ENCODE assay signal across 8 cellular contexts in genomic region chr22:37166675-37167066, GRCh38. TPM values are rescaled to one million over a fixed set of nuclear protein-coding genes. Genes with fewer than 3 reads are reported as not detected.
DNase-seq lines count a peak whose midpoint lies in the region; ATAC-seq and TF ChIP-seq lines count a peak whose summit lies in the region.

No MANE protein-coding gene starts in this region.

- H3K36me3 Mint-ChIP-seq in CD4-positive, CD25-positive, alpha-beta regulatory T cell, result peaks cover 12% of the 10 kb centered on the region

- no peaks in the 10 kb centered on the region for H3K27me3 ChIP-seq in CD4-positive, CD25-positive, alpha-beta regulatory T cell (ENCODE audit: control insufficient read depth, insufficient read depth, low read length)
- H3K27me3 ChIP-seq in SJCRH30, result peaks cover 4% of the 10 kb centered on the region; the same call in 1 of the 2 replicates
- H3K27me3 ChIP-seq in ovary, result no peaks in the 10 kb centered on the region
- H3K27me3 ChIP-seq in testis, result no peaks in the 10 kb centered on the region

- peak; percentile 71 to 91 (median 85) for DNase-seq in CD4-positive, CD25-positive, alpha-beta regulatory T cell
- DNase-seq in HPDE6-E6E7 (ENCODE audit: extremely low spot score) (peak; percentile 77), SJCRH30 (peak; percentile 37 to 61), activated gamma-delta T cell (lab: John Stamatoyannopoulos, UW) (peak; percentile 52), foreskin melanocyte (peak; percentile 33), ovary (peak; percentile 76 to 88 (median 86)), testis (peak; percentile 90)

- H3K4me1 Mint-ChIP-seq in CD4-positive, CD25-positive, alpha-beta regulatory T cell, result peaks cover 14 to 98% (median 65%) of the 10 kb centered on the region in 4 donors

- peak overlapping the region; percentile 94 to 99 (median 98) for H3K27ac Mint-ChIP-seq in CD4-positive, CD25-positive, alpha-beta regulatory T cell

- H3K4me3 Mint-ChIP-seq in CD4-positive, CD25-positive, alpha-beta regulatory T cell, result peak overlapping the region; percentile 84 to 99 (median 97)

- H3K4me1 ChIP-seq in CD4-positive, CD25-positive, alpha-beta regulatory T cell (ENCODE audit: control insufficient read depth, insufficient read depth, low read length, poor library complexity, severe bottlenecking), result peaks cover 99% of the 10 kb centered on the region
- H3K4me1 ChIP-seq in SJCRH30 (no peaks in the 10 kb centered on the region), ovary (ENCODE audit: insufficient read depth) (no peaks in the 10 kb centered on the region), testis (peaks cover 6% of the 10 kb centered on the region)

- TF ChIP-seq POLR2A in ovary (IDR thresholded peaks at IDR 0.05), result peak; percentile 8
- no peak for TF ChIP-seq POLR2A in testis (IDR thresholded peaks at IDR 0.05)

- TF ChIP-seq CTCF in ovary (IDR thresholded peaks at IDR 0.05), result peak; percentile 70 to 90 (median 89)
- peak; percentile 88 to 91 (median 89) for TF ChIP-seq CTCF in testis (IDR thresholded peaks at IDR 0.05)

- intact Hi-C loops in ovary (cut with DNase I), result loop anchor here (2.0 to 10.0 kb wide), 4 partner anchors 30 to 88 kb away; no protein-coding TSS in a partner anchor
- intact Hi-C loops in testis (cut with DNase I; ENCODE audit: low total_unique reads), result no loop called here

- WGBS in ovary, 3 donors, result 12 to 17% (median 14%) methylated on average over 13 of the region's 13 CpGs
- 41 to 45% methylated on average over 12 to 13 of the region's 13 CpGs for WGBS in testis, 2 donors

- no peaks in the 10 kb centered on the region for H3K27me3 Mint-ChIP-seq in CD4-positive, CD25-positive, alpha-beta regulatory T cell

- peaks cover 0 to 2% (median 0%) of the 10 kb centered on the region in 7 donors for H3K9me3 Mint-ChIP-seq in CD4-positive, CD25-positive, alpha-beta regulatory T cell

- H3K4me3 ChIP-seq in CD4-positive, CD25-positive, alpha-beta regulatory T cell (ENCODE audit: low read depth, low read length), result peak overlapping the region; percentile 83
- no peak overlapping the region for H3K4me3 ChIP-seq in SJCRH30
- H3K4me3 ChIP-seq in ovary, result no peak overlapping the region
- no peak overlapping the region for H3K4me3 ChIP-seq in testis

- H3K9me3 ChIP-seq in CD4-positive, CD25-positive, alpha-beta regulatory T cell (ENCODE audit: control insufficient read depth in 2 of 2, low read length in 2 of 2), result no peaks in the 10 kb centered on the region
- H3K9me3 ChIP-seq in SJCRH30 (replicated peaks) (no peaks in the 10 kb centered on the region), ovary (no peaks in the 10 kb centered on the region), testis (no peaks in the 10 kb centered on the region)

- H3K27ac ChIP-seq in CD4-positive, CD25-positive, alpha-beta regulatory T cell (ENCODE audit: insufficient read depth, low read length, poor library complexity, severe bottlenecking), result peak overlapping the region; percentile 90
- no peak overlapping the region for H3K27ac ChIP-seq in SJCRH30
- H3K27ac ChIP-seq in ovary, result no peak overlapping the region
- H3K27ac ChIP-seq in testis, result no peak overlapping the region

- no peak for TF ChIP-seq EP300 in ovary (IDR thresholded peaks at IDR 0.05)

- ATAC-seq in CD4-positive, CD25-positive, alpha-beta regulatory T cell (ENCODE audit: low read depth in 2 of 2), result peak; percentile 50 to 54
- no peak for ATAC-seq in HG03460 (IDR thresholded peaks at IDR 0.05; ENCODE audit: unreplicated experiment)

- no peaks in the 10 kb centered on the region for H3K36me3 ChIP-seq in CD4-positive, CD25-positive, alpha-beta regulatory T cell (ENCODE audit: control insufficient read depth, insufficient read depth, low read length)
- H3K36me3 ChIP-seq in SJCRH30 (no peaks in the 10 kb centered on the region), ovary (no peaks in the 10 kb centered on the region), testis (ENCODE audit: low read depth, missing control alignments) (no peaks in the 10 kb centered on the region)

RNA-seq across cellular contexts. Expression of gene IL2RB, which starts 17.0 kb away (rescaled TPM):
- 197 TPM for total RNA-seq in CD4-positive, CD25-positive, alpha-beta regulatory T cell
- polyA plus RNA-seq in CD4-positive, CD25-positive, alpha-beta regulatory T cell, result 100 to 1,000 TPM; 160 to 189 (median 163) TPM
- 0.13 and 0.26 TPM in 2 replicates for total RNA-seq in SJCRH30 (2014; rRNA removed; shearing (Covaris generic))
- total RNA-seq in ovary, result 1 to 10 TPM in 4 of 7 donors, under 1 TPM in 2, not detected in 1; 0.34 to 4.1 (median 1.4) TPM
- 1 to 10 TPM in 1 of 2 donors, under 1 TPM in 1; 0.42 to 1.6 TPM for polyA plus RNA-seq in ovary
- 1 to 10 TPM in 1 of 2 donors, under 1 TPM in 1; 0.74 to 1.5 TPM for total RNA-seq in testis
- 2.9 TPM for polyA plus RNA-seq in testis (ENCODE audit: insufficient read depth, low read depth, low replicate concordance)

RNA-seq across cellular contexts. Expression of gene C1QTNF6, which starts 21.4 kb away (rescaled TPM):
- 13.6 TPM for total RNA-seq in CD4-positive, CD25-positive, alpha-beta regulatory T cell
- polyA plus RNA-seq in CD4-positive, CD25-positive, alpha-beta regulatory T cell, result 1 to 10 TPM; 1.6 to 2.4 (median 2.1) TPM
- total RNA-seq in SJCRH30 (2014; rRNA removed; shearing (Covaris generic)), result 0.08 TPM in 1 of 2 replicates, not detected in the other
- total RNA-seq in ovary (1 to 10 TPM; 4.0 to 7.7 (median 4.9) TPM), testis (10 to 100 TPM; 12.6 to 14.8 TPM)
- polyA plus RNA-seq in ovary (1 to 10 TPM; 6.7 to 8.5 TPM), testis (ENCODE audit: insufficient read depth, low read depth, low replicate concordance) (15.0 TPM)

RNA-seq across cellular contexts. Expression of gene SSTR3, which starts 45.6 kb away (rescaled TPM):
- 4.3 TPM for total RNA-seq in CD4-positive, CD25-positive, alpha-beta regulatory T cell
- 1 to 10 TPM; 2.5 to 4.4 (median 3.6) TPM for polyA plus RNA-seq in CD4-positive, CD25-positive, alpha-beta regulatory T cell
- not detected in 2 replicates for total RNA-seq in SJCRH30 (2014; rRNA removed; shearing (Covaris generic))
- total RNA-seq in ovary (1 to 10 TPM; 1.7 to 9.2 (median 5.0) TPM), testis (10 to 100 TPM; 40.1 to 54.4 TPM)
- polyA plus RNA-seq in ovary (1 to 10 TPM; 1.6 to 2.2 TPM), testis (ENCODE audit: insufficient read depth, low read depth, low replicate concordance) (26.8 TPM)

RNA-seq across cellular contexts. Expression of gene TMPRSS6, which starts 57.2 kb away (rescaled TPM):
- 1.5 TPM for total RNA-seq in CD4-positive, CD25-positive, alpha-beta regulatory T cell
- polyA plus RNA-seq in CD4-positive, CD25-positive, alpha-beta regulatory T cell, result under 1 TPM; 0.10 to 0.18 (median 0.14) TPM
- not detected in 2 replicates for total RNA-seq in SJCRH30 (2014; rRNA removed; shearing (Covaris generic))
- total RNA-seq in ovary (1 to 10 TPM in 1 of 7 donors, under 1 TPM in 1, not detected in 5; 0.33 to 2.4 TPM), testis (1 to 10 TPM; 1.5 to 3.4 TPM)
- polyA plus RNA-seq in ovary (under 1 TPM in 1 of 2 donors, not detected in 1; 0.04 TPM), testis (ENCODE audit: insufficient read depth, low read depth, low replicate concordance) (4.0 TPM)

Comparison
In these comparisons a context has a peak if more than half of its experiments do, and no peak if none do; other contexts are left out.
1. DNase-seq: peak in every context shown above with its lines; median percentile 90 in testis; 86 in ovary; 85 in CD4-positive, CD25-positive, alpha-beta regulatory T cell; 77 in HPDE6-E6E7; 52 in activated gamma-delta T cell; 49 in SJCRH30; 33 in foreskin melanocyte.
2. RNA of gene IL2RB, which starts 17.0 kb away (total RNA-seq): 197 TPM in CD4-positive, CD25-positive, alpha-beta regulatory T cell (single experiment); 0.74 to 1.5 TPM in testis, 0.34 to 4.1 TPM in ovary and 0.13 to 0.26 TPM in SJCRH30; every median in the first group is over 10 times any median in the second.